In genomic region chr7:22482476-22482875, GRCh38 we compare ENCODE assay signal across 19 cellular contexts. TPM values are rescaled to one million over a fixed set of nuclear protein-coding genes. Genes with fewer than 3 reads are reported as not detected.
A peak's percentile ranks its signal among the peaks of the same experiment; 100 is the strongest.
DNase-seq lines count a peak whose midpoint lies in the region; ATAC-seq and TF ChIP-seq lines count a peak whose summit lies in the region.
"Had no signal": no experiment of that assay in that cellular context is flagged by ENCODE, and none has a peak within 500 bp of the region (broad histone marks: within the 10 kb centered on the region; RNA-seq: fewer than 3 reads in every experiment).

No MANE protein-coding gene starts in this region.

- no peak for ATAC-seq in heart left ventricle
- ATAC-seq in left ventricle myocardium superior = no peak
- no peak for ATAC-seq in naive B cell (ENCODE audit: low read depth in 2 of 2)
- ATAC-seq in activated CD8-positive, alpha-beta T cell treated with anti-CD3 and anti-CD28 coated beads, Interleukin-2, amount 10 ng/mL, durations not matched to agents 7 days and 5 days = no peak
- no peak for ATAC-seq in GM18517 (IDR thresholded peaks at IDR 0.05; ENCODE audit: unreplicated experiment)
- ATAC-seq: HCT116 had no signal

- in situ Hi-C loops in GM23248 (cut with MboI) = no loop called here

- 30 to 85% (median 68%) methylated on average over 1 of the region's 1 CpG for WGBS in heart left ventricle, 4 donors
- 50 to 53% methylated on average over 1 of the region's 1 CpG for WGBS in GM23248 (ENCODE audit: low coverage in 1 of 2, low lambda C conversion rate in 2 of 2, missing lambda C conversion rate in 2 of 2), 2 experiments

- no peaks in the 10 kb centered on the region for H3K9me3 Mint-ChIP-seq in naive B cell
- H3K9me3 Mint-ChIP-seq in activated CD8-positive, alpha-beta T cell treated with anti-CD3 and anti-CD28 coated beads, Interleukin-2, amount 10 ng/mL, durations not matched to agents 7 days and 5 days (ENCODE audit: insufficient read depth) = no peaks in the 10 kb centered on the region
- H3K9me3 Mint-ChIP-seq: CD8-positive, alpha-beta memory T cell had no signal

- peak overlapping the region; percentile 11; the same call in 1 of the 2 replicates for H3K9ac ChIP-seq in GM23248

- peaks cover 0 to 12% (median 6%) of the 10 kb centered on the region in 12 donors for H3K4me1 ChIP-seq in heart left ventricle
- peaks cover 36% of the 10 kb centered on the region for H3K4me1 ChIP-seq in GM23248 (ENCODE audit: insufficient read depth)
- H3K4me1 ChIP-seq: A549, SJSA1 had no signal

- no peak for TF ChIP-seq CTCF in heart left ventricle (IDR thresholded peaks at IDR 0.05)

- H3K27me3 Mint-ChIP-seq in naive B cell = peaks cover 0 to 5% (median 0%) of the 10 kb centered on the region in 3 donors
- peaks cover 13% of the 10 kb centered on the region for H3K27me3 Mint-ChIP-seq in activated CD8-positive, alpha-beta T cell treated with anti-CD3 and anti-CD28 coated beads, Interleukin-2, amount 10 ng/mL, durations not matched to agents 7 days and 5 days (ENCODE audit: low read depth)

- H3K27ac ChIP-seq in heart left ventricle (peak overlapping the region in 7 of 12 donors; percentile 19 to 64 (median 55)), GM23248 (peak overlapping the region; percentile 46)
- H3K27ac ChIP-seq: A549, RWPE1, SJSA1 had no signal

- CTCF ChIA-PET in activated CD8-positive, alpha-beta T cell treated with anti-CD3 and anti-CD28 coated beads, Interleukin-2, amount 10 ng/mL, durations not matched to agents 7 days and 5 days (lab: Charles Lee) = interaction anchor here (0.7 kb wide), 1 partner anchor 371 kb away, joined by 3 read pairs; no protein-coding TSS in a partner anchor

- H3K9me3 ChIP-seq in heart left ventricle = no peaks in the 10 kb centered on the region
- H3K9me3 ChIP-seq in GM23248 (ENCODE audit: low read depth) = no peaks in the 10 kb centered on the region
- H3K9me3 ChIP-seq: A549, SJSA1 had no signal

- POLR2A ChIA-PET in activated CD8-positive, alpha-beta T cell treated with anti-CD3 and anti-CD28 coated beads, Interleukin-2, amount 10 ng/mL, durations not matched to agents 7 days and 5 days (lab: Charles Lee) = no interaction called here

- H2AFZ ChIP-seq in GM23248 = no peak overlapping the region

- peak overlapping the region in 4 of 6 donors; percentile 28 to 93 (median 64) for H3K27ac Mint-ChIP-seq in naive B cell
- no peak overlapping the region for H3K27ac Mint-ChIP-seq in activated CD8-positive, alpha-beta T cell treated with anti-CD3 and anti-CD28 coated beads, Interleukin-2, amount 10 ng/mL, durations not matched to agents 7 days and 5 days

- no peak overlapping the region for H3K4me3 ChIP-seq in heart left ventricle
- no peak overlapping the region for H3K4me3 ChIP-seq in GM23248
- H3K4me3 ChIP-seq: A549, SJSA1 had no signal

- no peak overlapping the region for H3K4me2 ChIP-seq in GM23248 (ENCODE audit: unreplicated experiment)
- H3K4me2 ChIP-seq: A549 had no signal

- no peak for TF ChIP-seq POLR2A in heart left ventricle (IDR thresholded peaks at IDR 0.05)

- DNase-seq in heart left ventricle (no peak), left ventricle myocardium superior (no peak), GM23248 (peak; percentile 20), dermis blood vessel endothelial cell (peak; percentile 28), naive B cell (no peak), NCI-H2029 treated with DMSO at 0.1 percent for 48 hours (lab: John Stamatoyannopoulos, UW) (no peak)
- DNase-seq in activated CD8-positive, alpha-beta T cell treated with anti-CD3 and anti-CD28 coated beads, Interleukin-2, amount 10 ng/mL, durations not matched to agents 7 days and 5 days = no peak
- DNase-seq: AML-193; CD8-positive, alpha-beta memory T cell; GDM1; NCI-H1436 treated with DMSO at 0.1 percent for 48 hours; NCI-H774; SW 1271 had no signal

- H3K9me2 ChIP-seq in GM23248 (ENCODE audit: insufficient read depth) = no peaks in the 10 kb centered on the region

- peaks cover 0 to 2% (median 0%) of the 10 kb centered on the region in 9 donors for H3K27me3 ChIP-seq in heart left ventricle
- no peaks in the 10 kb centered on the region for H3K27me3 ChIP-seq in GM23248 (replicated peaks; ENCODE audit: insufficient read depth)

- no peaks in the 10 kb centered on the region for H3K79me2 ChIP-seq in GM23248 (ENCODE audit: insufficient read depth)

- peaks cover 8 to 23% (median 17%) of the 10 kb centered on the region in 3 donors for H3K4me1 Mint-ChIP-seq in naive B cell
- peaks cover 10% of the 10 kb centered on the region for H3K4me1 Mint-ChIP-seq in activated CD8-positive, alpha-beta T cell treated with anti-CD3 and anti-CD28 coated beads, Interleukin-2, amount 10 ng/mL, durations not matched to agents 7 days and 5 days (ENCODE audit: low read depth)

- intact Hi-C loops in heart left ventricle (cut with DNase I) = loop anchor here in 5 of 10 donors (2.0 to 10.0 kb wide), 4 partner anchors 38 to 188 kb away; partner anchors contain the start of gene RAPGEF5 (in 1 of the 5)
- intact Hi-C loops in left ventricle myocardium superior (cut with micrococcal nuclease) = no loop called here

- no peaks in the 10 kb centered on the region for H3K36me3 ChIP-seq in heart left ventricle
- no peaks in the 10 kb centered on the region for H3K36me3 ChIP-seq in GM23248 (ENCODE audit: low read depth)
- H3K36me3 ChIP-seq: SJSA1 had no signal

- H3K4me3 Mint-ChIP-seq in naive B cell = peak overlapping the region in 1 of 8 donors; percentile 12
- H3K4me3 Mint-ChIP-seq in activated CD8-positive, alpha-beta T cell treated with anti-CD3 and anti-CD28 coated beads, Interleukin-2, amount 10 ng/mL, durations not matched to agents 7 days and 5 days = no peak overlapping the region
- H3K4me3 Mint-ChIP-seq: CD8-positive, alpha-beta memory T cell; IgD-negative memory B cell had no signal

- peaks cover 10% of the 10 kb centered on the region; the same call in 1 of the 2 replicates for H3F3A ChIP-seq in GM23248 (ENCODE audit: insufficient read depth)

- peaks cover 6 to 9% of the 10 kb centered on the region in 2 donors for H3K36me3 Mint-ChIP-seq in naive B cell
- no peaks in the 10 kb centered on the region for H3K36me3 Mint-ChIP-seq in activated CD8-positive, alpha-beta T cell treated with anti-CD3 and anti-CD28 coated beads, Interleukin-2, amount 10 ng/mL, durations not matched to agents 7 days and 5 days (ENCODE audit: low read depth)
- H3K36me3 Mint-ChIP-seq: CD8-positive, alpha-beta memory T cell; IgD-negative memory B cell had no signal

- H4K20me1 ChIP-seq in GM23248 (ENCODE audit: insufficient read depth) = no peaks in the 10 kb centered on the region

RNA-seq across cellular contexts. Expression of gene STEAP1B, which starts 17.5 kb away (rescaled TPM):
- total RNA-seq in heart left ventricle (1 to 10 TPM in 1 of 9 donors, under 1 TPM in 6, not detected in 2; 0.26 to 1.7 (median 0.52) TPM), left ventricle myocardium superior (0.69 TPM), dermis blood vessel endothelial cell (24.5 and 33.4 TPM in 2 replicates)
- polyA plus RNA-seq in heart left ventricle (under 1 TPM; 0.32 to 0.46 TPM), GM23248 (2016; fragmentation: Nextera tagmentation; extraction: Ambion mirVana) (24.9 and 27.7 TPM in 2 replicates), naive B cell (ENCODE audit: low read depth in 6 of 6) (10 to 100 TPM in 5 of 6 donors, 1 to 10 TPM in 1; 5.3 to 37.3 (median 30.2) TPM)
- total RNA-seq in GM23248 (2014; rRNA removed; shearing (Covaris generic)) = 31.6 and 45.1 TPM in 2 replicates
- total RNA-seq in activated CD8-positive, alpha-beta T cell treated with anti-CD3 and anti-CD28 coated beads, Interleukin-2, amount 10 ng/mL, durations not matched to agents 7 days and 5 days = not detected
- polyA plus RNA-seq: CD8-positive, alpha-beta memory T cell had no signal

Comparison
In these comparisons a context has a peak if more than half of its experiments do, and no peak if none do; other contexts are left out.
1. DNase-seq: peak in GM23248 (single experiment) and dermis blood vessel endothelial cell (single experiment); none in heart left ventricle (0 of 5), left ventricle myocardium superior (single experiment), naive B cell (single experiment), NCI-H2029 treated with DMSO at 0.1 percent for 48 hours (single experiment) and activated CD8-positive, alpha-beta T cell treated with anti-CD3 and anti-CD28 coated beads, Interleukin-2, amount 10 ng/mL, durations not matched to agents 7 days and 5 days (single experiment).